13 cellular contexts compared by ENCODE assay signal in genomic region chr7:35677582-35678356, GRCh38.
"Had no signal": no experiment of that assay in that cellular context is flagged by ENCODE, and none has a peak within 500 bp of the region (broad histone marks: within the 10 kb centered on the region; RNA-seq: fewer than 3 reads in every experiment).

No MANE protein-coding gene starts in this region.

- FAIRE-seq: pancreas had no signal

- H3K27me3 Mint-ChIP-seq: brain; dendritic cell treated with granulocyte-macrophage colony-stimulating factor and Interleukin-4, amounts not matched to agents 40 ng/mL and 50 ng/mL, for 4 days had no signal

- H3K9me3 ChIP-seq: pancreas, uterus had no signal

- H3K27ac Mint-ChIP-seq: activated naive CD4-positive, alpha-beta T cell treated with anti-CD3 and anti-CD28 coated beads for 36 hours; brain; dendritic cell treated with granulocyte-macrophage colony-stimulating factor and Interleukin-4, amounts not matched to agents 40 ng/mL and 50 ng/mL, for 4 days; endodermal cell; T-helper 2 cell treated with Interferon-gamma antibody and Interleukin-4, amounts not matched to agents 5 μg/mL and 100 μg/mL, for 36 hours had no signal

- H3K36me3 ChIP-seq: pancreas, uterus had no signal

- H3K27ac ChIP-seq: pancreas, uterus had no signal

- H3K4me3 ChIP-seq: pancreas, uterus had no signal

- H3K9me3 Mint-ChIP-seq: activated naive CD4-positive, alpha-beta T cell treated with anti-CD3 and anti-CD28 coated beads for 36 hours; dendritic cell treated with granulocyte-macrophage colony-stimulating factor and Interleukin-4, amounts not matched to agents 40 ng/mL and 50 ng/mL, for 4 days; endodermal cell; T-helper 2 cell treated with Interferon-gamma antibody and Interleukin-4, amounts not matched to agents 5 μg/mL and 100 μg/mL, for 36 hours had no signal

- DNase-seq: activated naive CD4-positive, alpha-beta T cell treated with anti-CD3 and anti-CD28 coated beads for 36 hours; amniotic stem cell; cerebellar nuclear complex; endodermal cell; hippocampal formation; kidney glomerular epithelial cell; pancreas; stimulated activated CD4-positive, alpha-beta T cell treated with anti-CD3 and anti-CD28 coated beads, Interleukin-2, amount 100 ng/mL, for 48 hours; stimulated activated CD8-positive, alpha-beta memory T cell treated with anti-CD3 and anti-CD28 coated beads, Interleukin-4, amount 100 ng/mL, for 48 hours; uterus had no signal

- H3K4me3 Mint-ChIP-seq: activated naive CD4-positive, alpha-beta T cell treated with anti-CD3 and anti-CD28 coated beads for 36 hours; brain; dendritic cell treated with granulocyte-macrophage colony-stimulating factor and Interleukin-4, amounts not matched to agents 40 ng/mL and 50 ng/mL, for 4 days; endodermal cell; T-helper 2 cell treated with Interferon-gamma antibody and Interleukin-4, amounts not matched to agents 5 μg/mL and 100 μg/mL, for 36 hours had no signal

- ATAC-seq: pancreas had no signal

- H3K27me3 ChIP-seq: pancreas, uterus had no signal
